Comparison of ENCODE assay signal across 9 cellular contexts in genomic region chr1:9101510-9102146, GRCh38. TPM values are rescaled to one million over a fixed set of nuclear protein-coding genes. Genes with fewer than 3 reads are reported as not detected.
DNase-seq lines count a peak whose midpoint lies in the region; ATAC-seq and TF ChIP-seq lines count a peak whose summit lies in the region.
"Had no signal": no experiment of that assay in that cellular context is flagged by ENCODE, and none has a peak within 500 bp of the region (broad histone marks: within the 10 kb centered on the region; RNA-seq: fewer than 3 reads in every experiment).

No MANE protein-coding gene starts in this region.

- ATAC-seq in RWPE2 (ENCODE audit: low read depth) (peak; percentile 80), HG02763 (IDR thresholded peaks at IDR 0.05; ENCODE audit: unreplicated experiment) (no peak), HG03565 (IDR thresholded peaks at IDR 0.05; ENCODE audit: unreplicated experiment) (no peak)

- H3K27ac Mint-ChIP-seq in activated CD4-positive, alpha-beta T cell treated with anti-CD3 and anti-CD28 coated beads, Interleukin-2, amount 10 ng/mL, durations not matched to agents 24 days and 14 days = no peak overlapping the region
- H3K27ac Mint-ChIP-seq: activated naive CD8-positive, alpha-beta T cell had no signal

- peaks cover 1% of the 10 kb centered on the region for H3K9me3 ChIP-seq in RWPE2 (ENCODE audit: severe bottlenecking)

- H3K4me3 Mint-ChIP-seq in activated CD4-positive, alpha-beta T cell treated with anti-CD3 and anti-CD28 coated beads, Interleukin-2, amount 10 ng/mL, durations not matched to agents 24 days and 14 days = no peak overlapping the region
- H3K4me3 Mint-ChIP-seq: activated naive CD8-positive, alpha-beta T cell had no signal

- no peak for TF ChIP-seq EP300 in Ishikawa (IDR thresholded peaks at IDR 0.05; ENCODE audit: borderline replicate concordance)

- DNase-seq in activated CD4-positive, alpha-beta T cell treated with anti-CD3 and anti-CD28 coated beads, Interleukin-2, amount 10 ng/mL, durations not matched to agents 24 days and 14 days = peak; percentile 82
- no peak for DNase-seq in activated CD4-positive, alpha-beta T cell treated with anti-CD3 and anti-CD28 coated beads for 1 hour
- no peak for DNase-seq in RWPE2 (ENCODE audit: low spot score)
- peak; percentile 64 for DNase-seq in epithelial cell of esophagus (ENCODE audit: low read depth)
- peak; percentile 68 for DNase-seq in myocyte (ENCODE audit: low read depth)

- H3K4me3 ChIP-seq in RWPE2 (ENCODE audit: severe bottlenecking) (no peak overlapping the region), epithelial cell of esophagus (ENCODE audit: low read length) (no peak overlapping the region)

- no peaks in the 10 kb centered on the region for H3K4me1 ChIP-seq in RWPE2 (ENCODE audit: insufficient read depth, poor library complexity, severe bottlenecking)

- TF ChIP-seq CTCF in RWPE2 (IDR thresholded peaks at IDR 0.05; ENCODE audit: poor library complexity, severe bottlenecking) (peak; percentile 67), epithelial cell of esophagus (IDR thresholded peaks at IDR 0.05; ENCODE audit: insufficient read depth, low read depth, low read length, missing control alignments) (peak; percentile 91)

- peaks cover 12% of the 10 kb centered on the region; the same call in 1 of the 2 replicates for H3K36me3 ChIP-seq in RWPE2 (ENCODE audit: low read depth)

- no peak overlapping the region for H3K27ac ChIP-seq in RWPE2 (ENCODE audit: poor library complexity, severe bottlenecking)

- H3K9me3 Mint-ChIP-seq in activated CD4-positive, alpha-beta T cell treated with anti-CD3 and anti-CD28 coated beads, Interleukin-2, amount 10 ng/mL, durations not matched to agents 24 days and 14 days = no peaks in the 10 kb centered on the region

- no peaks in the 10 kb centered on the region for H3K36me3 Mint-ChIP-seq in activated CD4-positive, alpha-beta T cell treated with anti-CD3 and anti-CD28 coated beads, Interleukin-2, amount 10 ng/mL, durations not matched to agents 24 days and 14 days (ENCODE audit: low read depth)
- H3K36me3 Mint-ChIP-seq: activated naive CD8-positive, alpha-beta T cell had no signal

- intact Hi-C loops in activated CD4-positive, alpha-beta T cell treated with anti-CD3 and anti-CD28 coated beads, Interleukin-2, amount 10 ng/mL, durations not matched to agents 24 days and 14 days (cut with micrococcal nuclease) = loop anchor here (1.0 to 5.0 kb wide), 2 partner anchors 91 to 184 kb away; no protein-coding TSS in a partner anchor

- H3K27me3 ChIP-seq in RWPE2 (ENCODE audit: insufficient read depth, poor library complexity, severe bottlenecking) = no peaks in the 10 kb centered on the region

- peak; percentile 68 for TF ChIP-seq RAD21 in Ishikawa (IDR thresholded peaks at IDR 0.05; ENCODE audit: low read depth)

- H3K4me1 Mint-ChIP-seq in activated CD4-positive, alpha-beta T cell treated with anti-CD3 and anti-CD28 coated beads, Interleukin-2, amount 10 ng/mL, durations not matched to agents 24 days and 14 days = no peaks in the 10 kb centered on the region

- no peaks in the 10 kb centered on the region for H3K27me3 Mint-ChIP-seq in activated CD4-positive, alpha-beta T cell treated with anti-CD3 and anti-CD28 coated beads, Interleukin-2, amount 10 ng/mL, durations not matched to agents 24 days and 14 days
- H3K27me3 Mint-ChIP-seq: activated naive CD8-positive, alpha-beta T cell had no signal

TF ChIP-seq in Ishikawa, 13 proteins besides CTCF, POLR2A, EP300 and RAD21:
- TF ChIP-seq FOXM1 (IDR thresholded peaks at IDR 0.05; ENCODE audit: borderline replicate concordance, low read depth) (no peak), EGR1 (IDR thresholded peaks at IDR 0.05) (no peak), CEBPB (IDR thresholded peaks at IDR 0.05) (no peak), NFIC (IDR thresholded peaks at IDR 0.05) (no peak), TCF12 (IDR thresholded peaks at IDR 0.05; ENCODE audit: low read depth) (no peak), TEAD4 (IDR thresholded peaks at IDR 0.05) (no peak), YY1 (IDR thresholded peaks at IDR 0.05; ENCODE audit: low read depth) (no peak)
- TF ChIP-seq, protein P1, sequence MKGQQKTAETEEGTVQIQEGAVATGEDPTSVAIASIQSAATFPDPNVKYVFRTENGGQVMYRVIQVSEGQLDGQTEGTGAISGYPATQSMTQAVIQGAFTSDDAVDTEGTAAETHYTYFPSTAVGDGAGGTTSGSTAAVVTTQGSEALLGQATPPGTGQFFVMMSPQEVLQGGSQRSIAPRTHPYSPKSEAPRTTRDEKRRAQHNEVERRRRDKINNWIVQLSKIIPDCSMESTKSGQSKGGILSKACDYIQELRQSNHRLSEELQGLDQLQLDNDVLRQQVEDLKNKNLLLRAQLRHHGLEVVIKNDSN (IDR thresholded peaks at IDR 0.05) = no peak
- TF ChIP-seq, protein P2, sequence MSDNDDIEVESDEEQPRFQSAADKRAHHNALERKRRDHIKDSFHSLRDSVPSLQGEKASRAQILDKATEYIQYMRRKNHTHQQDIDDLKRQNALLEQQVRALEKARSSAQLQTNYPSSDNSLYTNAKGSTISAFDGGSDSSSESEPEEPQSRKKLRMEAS (IDR thresholded peaks at IDR 0.05) = no peak
- TF ChIP-seq, protein P3, sequence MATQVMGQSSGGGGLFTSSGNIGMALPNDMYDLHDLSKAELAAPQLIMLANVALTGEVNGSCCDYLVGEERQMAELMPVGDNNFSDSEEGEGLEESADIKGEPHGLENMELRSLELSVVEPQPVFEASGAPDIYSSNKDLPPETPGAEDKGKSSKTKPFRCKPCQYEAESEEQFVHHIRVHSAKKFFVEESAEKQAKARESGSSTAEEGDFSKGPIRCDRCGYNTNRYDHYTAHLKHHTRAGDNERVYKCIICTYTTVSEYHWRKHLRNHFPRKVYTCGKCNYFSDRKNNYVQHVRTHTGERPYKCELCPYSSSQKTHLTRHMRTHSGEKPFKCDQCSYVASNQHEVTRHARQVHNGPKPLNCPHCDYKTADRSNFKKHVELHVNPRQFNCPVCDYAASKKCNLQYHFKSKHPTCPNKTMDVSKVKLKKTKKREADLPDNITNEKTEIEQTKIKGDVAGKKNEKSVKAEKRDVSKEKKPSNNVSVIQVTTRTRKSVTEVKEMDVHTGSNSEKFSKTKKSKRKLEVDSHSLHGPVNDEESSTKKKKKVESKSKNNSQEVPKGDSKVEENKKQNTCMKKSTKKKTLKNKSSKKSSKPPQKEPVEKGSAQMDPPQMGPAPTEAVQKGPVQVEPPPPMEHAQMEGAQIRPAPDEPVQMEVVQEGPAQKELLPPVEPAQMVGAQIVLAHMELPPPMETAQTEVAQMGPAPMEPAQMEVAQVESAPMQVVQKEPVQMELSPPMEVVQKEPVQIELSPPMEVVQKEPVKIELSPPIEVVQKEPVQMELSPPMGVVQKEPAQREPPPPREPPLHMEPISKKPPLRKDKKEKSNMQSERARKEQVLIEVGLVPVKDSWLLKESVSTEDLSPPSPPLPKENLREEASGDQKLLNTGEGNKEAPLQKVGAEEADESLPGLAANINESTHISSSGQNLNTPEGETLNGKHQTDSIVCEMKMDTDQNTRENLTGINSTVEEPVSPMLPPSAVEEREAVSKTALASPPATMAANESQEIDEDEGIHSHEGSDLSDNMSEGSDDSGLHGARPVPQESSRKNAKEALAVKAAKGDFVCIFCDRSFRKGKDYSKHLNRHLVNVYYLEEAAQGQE (IDR thresholded peaks at IDR 0.05; ENCODE audit: low read depth) = no peak

RNA-seq across cellular contexts. Expression of gene GPR157, which starts 27.3 kb away (rescaled TPM):
- 2.1 and 4.6 TPM in 2 replicates for total RNA-seq in activated CD4-positive, alpha-beta T cell treated with anti-CD3 and anti-CD28 coated beads, Interleukin-2, amount 10 ng/mL, durations not matched to agents 24 days and 14 days
- total RNA-seq in myocyte = 2.1 and 2.8 TPM in 2 replicates
- polyA plus RNA-seq in myocyte (2012) = 6.1 TPM

RNA-seq across cellular contexts. Expression of gene SLC2A5, which starts 32.2 kb away (rescaled TPM):
- total RNA-seq in activated CD4-positive, alpha-beta T cell treated with anti-CD3 and anti-CD28 coated beads, Interleukin-2, amount 10 ng/mL, durations not matched to agents 24 days and 14 days = not detected in 2 replicates
- total RNA-seq in myocyte = 11.1 and 12.6 TPM in 2 replicates
- polyA plus RNA-seq in myocyte (2012) = 5.4 TPM

Comparison
In these comparisons a context has a peak if more than half of its experiments do, and no peak if none do; other contexts are left out.
1. DNase-seq: peak in activated CD4-positive, alpha-beta T cell treated with anti-CD3 and anti-CD28 coated beads, Interleukin-2, amount 10 ng/mL, durations not matched to agents 24 days and 14 days (single experiment), epithelial cell of esophagus (single experiment) and myocyte (single experiment); none in activated CD4-positive, alpha-beta T cell treated with anti-CD3 and anti-CD28 coated beads for 1 hour (single experiment) and RWPE2 (single experiment).
2. RNA of gene SLC2A5, which starts 32.2 kb away (total RNA-seq): 11.1 to 12.6 TPM in myocyte; not detected in activated CD4-positive, alpha-beta T cell treated with anti-CD3 and anti-CD28 coated beads, Interleukin-2, amount 10 ng/mL, durations not matched to agents 24 days and 14 days; every median in the first group is over 10 times any median in the second.